Comparison of ENCODE assay signal across 27 cellular contexts in genomic region chr10:34232481-34232880, GRCh38.
"Had no signal": no experiment of that assay in that cellular context is flagged by ENCODE, and none has a peak within 500 bp of the region (broad histone marks: within the 10 kb centered on the region; RNA-seq: fewer than 3 reads in every experiment).

No MANE protein-coding gene starts in this region.

- H3K4me2 ChIP-seq: neural progenitor cell, smooth muscle cell had no signal

- H3K4me3 ChIP-seq: heart left ventricle, left lung, lower lobe of right lung, neural progenitor cell, right atrium auricular region, right lobe of liver, smooth muscle cell, stomach, suprapubic skin, thoracic aorta, tibial nerve, uterus had no signal

- H3K79me2 ChIP-seq: parathyroid adenoma had no signal

- ATAC-seq: left lung; lower lobe of right lung; natural killer cell; stimulated activated memory B cell treated with anti-CD40 and anti-IgM and Interleukin-4, amounts not matched to agents 10 μg/mL and 1 μg/mL and 100 μg/mL, for 72 hours had no signal

- H3K36me3 ChIP-seq: heart left ventricle, left lung, lower lobe of right lung, neural progenitor cell, neutrophil, right atrium auricular region, right lobe of liver, stomach, suprapubic skin, thoracic aorta, uterus had no signal

- H3K4me1 ChIP-seq: left lung, lower lobe of right lung, parathyroid adenoma, suprapubic skin, uterus had no signal

- H3K9ac ChIP-seq: neural progenitor cell, parathyroid adenoma had no signal

- H3K9me3 ChIP-seq: left lung, neutrophil, right lobe of liver, thoracic aorta, uterus had no signal

- H3K27ac ChIP-seq: heart left ventricle, left lung, lower lobe of right lung, neural progenitor cell, neutrophil, parathyroid adenoma, right atrium auricular region, right lobe of liver, stomach, suprapubic skin, thoracic aorta, tibial nerve, uterus had no signal

- H2AFZ ChIP-seq: neural progenitor cell, parathyroid adenoma had no signal

- DNase-seq: heart left ventricle; islet precursor cell; left lung; lower lobe of right lung; mammary epithelial cell; mesenchymal stem cell; naive B cell; natural killer cell; nephron progenitor cell; occipital lobe; right lobe of liver; stimulated activated CD4-positive, alpha-beta T cell treated with anti-CD3 and anti-CD28 coated beads, Interleukin-1b, Interleukin-23, amount 100 ng/mL, for 48 hours; stimulated activated CD4-positive, alpha-beta T cell treated with anti-CD3 and anti-CD28 coated beads, Interleukin-2, amount 100 ng/mL, for 48 hours; stimulated activated CD4-positive, alpha-beta T cell treated with anti-CD3 and anti-CD28 coated beads, Interleukin-4, amount 100 ng/mL, for 4 hours; stimulated activated CD8-positive, alpha-beta memory T cell treated with anti-CD3 and anti-CD28 coated beads, Interleukin-4, amount 100 ng/mL, for 48 hours; stimulated activated naive CD4-positive, alpha-beta T cell treated with Interleukin-2 at 50 U/mL for 16 hours; stomach; uterus had no signal

- H3K27me3 ChIP-seq: heart left ventricle, left lung, neural progenitor cell, neutrophil, right atrium auricular region, right lobe of liver, stomach, suprapubic skin, tibial nerve, uterus had no signal
